Comparison of ENCODE assay signal across 7 cellular contexts in genomic region chr14:24399981-24400718, GRCh38. TPM values are rescaled to one million over a fixed set of nuclear protein-coding genes. Genes with fewer than 3 reads are reported as not detected.
DNase-seq lines count a peak whose midpoint lies in the region; ATAC-seq, FAIRE-seq and TF ChIP-seq lines count a peak whose summit lies in the region.
"Had no signal": no experiment of that assay in that cellular context is flagged by ENCODE, and none has a peak within 500 bp of the region (broad histone marks: within the 10 kb centered on the region; RNA-seq: fewer than 3 reads in every experiment).

No MANE protein-coding gene starts in this region.

- TF ChIP-seq CTCF in keratinocyte (optimal IDR thresholded peaks at IDR 0.05 in 1 of 3, IDR thresholded peaks at IDR 0.05 in 1 of 3, conservative IDR thresholded peaks at IDR 0.05 in 1 of 3; ENCODE audit: extremely low read depth in 1 of 3, insufficient read depth in 2 of 3, low read length in 3 of 3) (no peak), upper lobe of left lung (IDR thresholded peaks at IDR 0.05) (no peak)

- no peaks in the 10 kb centered on the region for H3K79me2 ChIP-seq in keratinocyte (ENCODE audit: control insufficient read depth, insufficient read depth, low read length)

- H2AFZ ChIP-seq in keratinocyte (ENCODE audit: control insufficient read depth, low read length): no peak overlapping the region

- WGBS in upper lobe of left lung, 2 donors: 48 to 69% methylated on average over 4 of the region's 4 CpGs

- H3K4me3 ChIP-seq in keratinocyte (ENCODE audit: control insufficient read depth in 2 of 3, extremely low read depth in 1 of 3, insufficient read depth in 2 of 3, low read depth in 1 of 3, low read length in 3 of 3) (no peak overlapping the region), upper lobe of left lung (peak overlapping the region in 3 of 4 donors; percentile 60 to 80 (median 69))

- H3K27ac ChIP-seq in keratinocyte (ENCODE audit: control insufficient read depth, insufficient read depth, low read length): no peak overlapping the region
- peak overlapping the region in 3 of 4 donors; percentile 85 to 88 (median 85) for H3K27ac ChIP-seq in upper lobe of left lung

- TF ChIP-seq EP300 in upper lobe of left lung (IDR thresholded peaks at IDR 0.05): no peak

- peak overlapping the region; percentile 21 for H3K4me3 Mint-ChIP-seq in activated naive CD8-positive, alpha-beta T cell treated with anti-CD3 and anti-CD28 coated beads, Interleukin-2, amount 10 ng/mL, durations not matched to agents 7 days and 5 days
- no peak overlapping the region for H3K4me3 Mint-ChIP-seq in activated naive CD8-positive, alpha-beta T cell treated with anti-CD3 and anti-CD28 coated beads for 36 hours
- H3K4me3 Mint-ChIP-seq in activated CD8-positive, alpha-beta T cell treated with anti-CD3 and anti-CD28 coated beads, Interleukin-2, amount 10 ng/mL, durations not matched to agents 7 days and 5 days: no peak overlapping the region

- no peaks in the 10 kb centered on the region for H4K20me1 ChIP-seq in keratinocyte (ENCODE audit: control insufficient read depth, extremely low read depth, insufficient read depth, low read length)

- dilution Hi-C loops in keratinocyte (cut with MboI; ENCODE audit: extremely low pct_ligation_motif_present, low sequenced_read_pairs): no loop called here

- no peaks in the 10 kb centered on the region for H3K9me1 ChIP-seq in keratinocyte (ENCODE audit: control insufficient read depth, extremely low read depth, insufficient read depth, low read length)

- FAIRE-seq in keratinocyte (lab: Jason Lieb, UNC): no peak

- no peak overlapping the region for H3K27ac Mint-ChIP-seq in activated naive CD8-positive, alpha-beta T cell treated with anti-CD3 and anti-CD28 coated beads, Interleukin-2, amount 10 ng/mL, durations not matched to agents 7 days and 5 days
- no peak overlapping the region for H3K27ac Mint-ChIP-seq in activated naive CD8-positive, alpha-beta T cell treated with anti-CD3 and anti-CD28 coated beads for 36 hours
- no peak overlapping the region for H3K27ac Mint-ChIP-seq in activated CD8-positive, alpha-beta T cell treated with anti-CD3 and anti-CD28 coated beads, Interleukin-2, amount 10 ng/mL, durations not matched to agents 7 days and 5 days

- no peaks in the 10 kb centered on the region for H3K9me3 ChIP-seq in keratinocyte (ENCODE audit: control insufficient read depth, low read depth, low read length)
- no peaks in the 10 kb centered on the region for H3K9me3 ChIP-seq in upper lobe of left lung

- no peaks in the 10 kb centered on the region for H3K27me3 ChIP-seq in keratinocyte (ENCODE audit: control insufficient read depth, extremely low read depth, insufficient read depth, low read length)
- H3K27me3 ChIP-seq in upper lobe of left lung: no peaks in the 10 kb centered on the region

- peaks cover 53% of the 10 kb centered on the region for H3K27me3 Mint-ChIP-seq in activated naive CD8-positive, alpha-beta T cell treated with anti-CD3 and anti-CD28 coated beads, Interleukin-2, amount 10 ng/mL, durations not matched to agents 7 days and 5 days
- H3K27me3 Mint-ChIP-seq in activated naive CD8-positive, alpha-beta T cell treated with anti-CD3 and anti-CD28 coated beads for 36 hours: peaks cover 14% of the 10 kb centered on the region
- peaks cover 57% of the 10 kb centered on the region for H3K27me3 Mint-ChIP-seq in activated CD8-positive, alpha-beta T cell treated with anti-CD3 and anti-CD28 coated beads, Interleukin-2, amount 10 ng/mL, durations not matched to agents 7 days and 5 days (ENCODE audit: low read depth)

- peak overlapping the region; percentile 67 for H3K4me2 ChIP-seq in keratinocyte (ENCODE audit: control insufficient read depth, extremely low read depth, insufficient read depth, low read depth, low read length)

- no peak for TF ChIP-seq POLR2A in upper lobe of left lung (IDR thresholded peaks at IDR 0.05)

- H3K4me1 ChIP-seq in keratinocyte (ENCODE audit: control insufficient read depth, extremely low read depth, insufficient read depth, low read length) (peaks cover 41% of the 10 kb centered on the region), upper lobe of left lung (peaks cover 33 to 59% (median 44%) of the 10 kb centered on the region in 4 donors)

- CTCF ChIA-PET in activated CD8-positive, alpha-beta T cell treated with anti-CD3 and anti-CD28 coated beads, Interleukin-2, amount 10 ng/mL, durations not matched to agents 7 days and 5 days (lab: Charles Lee): no interaction called here

- no peaks in the 10 kb centered on the region for H3K36me3 ChIP-seq in keratinocyte (ENCODE audit: control insufficient read depth in 2 of 2, extremely low read depth in 1 of 2, insufficient read depth in 2 of 2, low read length in 2 of 2)
- H3K36me3 ChIP-seq in upper lobe of left lung: no peaks in the 10 kb centered on the region

- no peaks in the 10 kb centered on the region for H3K36me3 Mint-ChIP-seq in activated naive CD8-positive, alpha-beta T cell treated with anti-CD3 and anti-CD28 coated beads, Interleukin-2, amount 10 ng/mL, durations not matched to agents 7 days and 5 days
- no peaks in the 10 kb centered on the region for H3K36me3 Mint-ChIP-seq in activated naive CD8-positive, alpha-beta T cell treated with anti-CD3 and anti-CD28 coated beads for 36 hours
- no peaks in the 10 kb centered on the region for H3K36me3 Mint-ChIP-seq in activated CD8-positive, alpha-beta T cell treated with anti-CD3 and anti-CD28 coated beads, Interleukin-2, amount 10 ng/mL, durations not matched to agents 7 days and 5 days (ENCODE audit: low read depth)

- DNase-seq in activated naive CD8-positive, alpha-beta T cell treated with anti-CD3 and anti-CD28 coated beads, Interleukin-2, amount 10 ng/mL, durations not matched to agents 7 days and 5 days: no peak
- no peak for DNase-seq in activated naive CD8-positive, alpha-beta T cell treated with anti-CD3 and anti-CD28 coated beads for 36 hours
- no peak for DNase-seq in keratinocyte (ENCODE audit: low read depth, low spot score)
- DNase-seq in upper lobe of left lung: peak in 1 of 2 donors; percentile 10
- no peak for DNase-seq in dermis blood vessel endothelial cell
- no peak for DNase-seq in activated CD8-positive, alpha-beta T cell treated with anti-CD3 and anti-CD28 coated beads, Interleukin-2, amount 10 ng/mL, durations not matched to agents 7 days and 5 days
- DNase-seq: AML-193 had no signal

- no peak for ATAC-seq in activated naive CD8-positive, alpha-beta T cell treated with anti-CD3 and anti-CD28 coated beads, Interleukin-2, amount 10 ng/mL, durations not matched to agents 7 days and 5 days (ENCODE audit: low read depth)
- no peak for ATAC-seq in upper lobe of left lung (ENCODE audit: low FRiP score in 2 of 2)
- no peak for ATAC-seq in activated CD8-positive, alpha-beta T cell treated with anti-CD3 and anti-CD28 coated beads, Interleukin-2, amount 10 ng/mL, durations not matched to agents 7 days and 5 days

- POLR2A ChIA-PET in activated naive CD8-positive, alpha-beta T cell treated with anti-CD3 and anti-CD28 coated beads, Interleukin-2, amount 10 ng/mL, durations not matched to agents 7 days and 5 days (lab: Charles Lee): no interaction called here
- POLR2A ChIA-PET in activated CD8-positive, alpha-beta T cell treated with anti-CD3 and anti-CD28 coated beads, Interleukin-2, amount 10 ng/mL, durations not matched to agents 7 days and 5 days (lab: Charles Lee): interaction anchor here (0.8 kb wide), 1 partner anchor 60 kb away, joined by 4 read pairs; the partner anchor contains the start of gene RIPK3

- no peaks in the 10 kb centered on the region for H3K9me3 Mint-ChIP-seq in activated naive CD8-positive, alpha-beta T cell treated with anti-CD3 and anti-CD28 coated beads, Interleukin-2, amount 10 ng/mL, durations not matched to agents 7 days and 5 days
- H3K9me3 Mint-ChIP-seq in activated naive CD8-positive, alpha-beta T cell treated with anti-CD3 and anti-CD28 coated beads for 36 hours: no peaks in the 10 kb centered on the region
- H3K9me3 Mint-ChIP-seq in activated CD8-positive, alpha-beta T cell treated with anti-CD3 and anti-CD28 coated beads, Interleukin-2, amount 10 ng/mL, durations not matched to agents 7 days and 5 days (ENCODE audit: insufficient read depth): no peaks in the 10 kb centered on the region

- peaks cover 9% of the 10 kb centered on the region for H3K4me1 Mint-ChIP-seq in activated naive CD8-positive, alpha-beta T cell treated with anti-CD3 and anti-CD28 coated beads, Interleukin-2, amount 10 ng/mL, durations not matched to agents 7 days and 5 days
- H3K4me1 Mint-ChIP-seq in activated naive CD8-positive, alpha-beta T cell treated with anti-CD3 and anti-CD28 coated beads for 36 hours: peaks cover 4% of the 10 kb centered on the region
- peaks cover 11% of the 10 kb centered on the region for H3K4me1 Mint-ChIP-seq in activated CD8-positive, alpha-beta T cell treated with anti-CD3 and anti-CD28 coated beads, Interleukin-2, amount 10 ng/mL, durations not matched to agents 7 days and 5 days (ENCODE audit: low read depth)

- no peak overlapping the region for H3K9ac ChIP-seq in keratinocyte (ENCODE audit: control insufficient read depth, extremely low read depth, insufficient read depth, low read length)

RNA-seq across cellular contexts. Expression of gene NYNRIN, which starts 1.3 kb away (rescaled TPM):
- under 1 TPM; 0.34 to 0.42 TPM for total RNA-seq in activated naive CD8-positive, alpha-beta T cell treated with anti-CD3 and anti-CD28 coated beads, Interleukin-2, amount 10 ng/mL, durations not matched to agents 7 days and 5 days
- total RNA-seq in activated naive CD8-positive, alpha-beta T cell treated with anti-CD3 and anti-CD28 coated beads for 36 hours: under 1 TPM; 0.08 to 0.10 TPM
- 4.9 to 9.0 TPM (median 6.5 TPM) in 3 replicates for polyA plus RNA-seq in keratinocyte
- polyA plus RNA-seq in keratinocyte (2011; ENCODE audit: low read depth): 1.2 TPM
- 3.4 and 4.3 TPM in 2 replicates for polyA plus RNA-seq in keratinocyte (2011; cell fraction: cytosol; rRNA removed)
- polyA plus RNA-seq in keratinocyte (2011; cell fraction: nucleus; rRNA removed): 22.8 and 30.1 TPM in 2 replicates
- 4.4 and 6.6 TPM in 2 replicates for polyA plus RNA-seq in keratinocyte (2012; ENCODE audit: low replicate concordance)
- 10.8 to 22.1 TPM (median 18.5 TPM) in 3 replicates for polyA minus RNA-seq in keratinocyte
- 10.9 TPM for polyA minus RNA-seq in keratinocyte (2011; cell fraction: cytosol; rRNA and poly(A)+ RNA removed)
- 25.7 and 35.4 TPM in 2 replicates for polyA minus RNA-seq in keratinocyte (2011; cell fraction: nucleus; rRNA and poly(A)+ RNA removed)
- total RNA-seq in upper lobe of left lung (10 to 100 TPM in 5 of 6 donors, 1 to 10 TPM in 1; 5.5 to 18.7 (median 14.4) TPM), dermis blood vessel endothelial cell (12.6 and 17.0 TPM in 2 replicates)
- total RNA-seq in activated CD8-positive, alpha-beta T cell treated with anti-CD3 and anti-CD28 coated beads, Interleukin-2, amount 10 ng/mL, durations not matched to agents 7 days and 5 days: under 1 TPM; 0.21 to 0.52 TPM

RNA-seq across cellular contexts. Expression of gene CBLN3, which starts 29.3 kb away (rescaled TPM):
- 1 to 10 TPM; 3.2 to 3.8 TPM for total RNA-seq in activated naive CD8-positive, alpha-beta T cell treated with anti-CD3 and anti-CD28 coated beads, Interleukin-2, amount 10 ng/mL, durations not matched to agents 7 days and 5 days
- total RNA-seq in activated naive CD8-positive, alpha-beta T cell treated with anti-CD3 and anti-CD28 coated beads for 36 hours: 1 to 10 TPM; 5.5 to 6.4 TPM
- polyA plus RNA-seq in keratinocyte: 1.1 to 1.8 TPM (median 1.6 TPM) in 3 replicates
- 0.26 TPM for polyA plus RNA-seq in keratinocyte (2011; ENCODE audit: low read depth)
- polyA plus RNA-seq in keratinocyte (2011; cell fraction: cytosol; rRNA removed): 0.83 and 1.0 TPM in 2 replicates
- 7.6 and 8.3 TPM in 2 replicates for polyA plus RNA-seq in keratinocyte (2011; cell fraction: nucleus; rRNA removed)
- 0.65 and 1.2 TPM in 2 replicates for polyA plus RNA-seq in keratinocyte (2012; ENCODE audit: low replicate concordance)
- polyA minus RNA-seq in keratinocyte: 0.26 to 1.6 TPM (median 0.59 TPM) in 3 replicates
- not detected for polyA minus RNA-seq in keratinocyte (2011; cell fraction: cytosol; rRNA and poly(A)+ RNA removed)
- 0.32 and 1.1 TPM in 2 replicates for polyA minus RNA-seq in keratinocyte (2011; cell fraction: nucleus; rRNA and poly(A)+ RNA removed)
- total RNA-seq in upper lobe of left lung (1 to 10 TPM; 1.1 to 4.2 (median 3.1) TPM), dermis blood vessel endothelial cell (0.84 and 1.0 TPM in 2 replicates)
- 1 to 10 TPM; 1.1 to 1.3 TPM for total RNA-seq in activated CD8-positive, alpha-beta T cell treated with anti-CD3 and anti-CD28 coated beads, Interleukin-2, amount 10 ng/mL, durations not matched to agents 7 days and 5 days

RNA-seq across cellular contexts. Expression of gene KHNYN, which starts 29.6 kb away (rescaled TPM):
- 100 to 1,000 TPM; 104 to 105 TPM for total RNA-seq in activated naive CD8-positive, alpha-beta T cell treated with anti-CD3 and anti-CD28 coated beads, Interleukin-2, amount 10 ng/mL, durations not matched to agents 7 days and 5 days
- total RNA-seq in activated naive CD8-positive, alpha-beta T cell treated with anti-CD3 and anti-CD28 coated beads for 36 hours: 10 to 100 TPM; 47.3 to 48.7 TPM
- polyA plus RNA-seq in keratinocyte: 20.4 to 26.0 TPM (median 25.6 TPM) in 3 replicates
- polyA plus RNA-seq in keratinocyte (2011; ENCODE audit: low read depth): 11.0 TPM
- polyA plus RNA-seq in keratinocyte (2011; cell fraction: cytosol; rRNA removed): 19.1 and 19.4 TPM in 2 replicates
- polyA plus RNA-seq in keratinocyte (2011; cell fraction: nucleus; rRNA removed): 59.1 and 62.5 TPM in 2 replicates
- polyA plus RNA-seq in keratinocyte (2012; ENCODE audit: low replicate concordance): 29.5 and 38.1 TPM in 2 replicates
- 30.4 to 55.1 TPM (median 36.3 TPM) in 3 replicates for polyA minus RNA-seq in keratinocyte
- polyA minus RNA-seq in keratinocyte (2011; cell fraction: cytosol; rRNA and poly(A)+ RNA removed): 18.2 TPM
- 30.8 and 40.9 TPM in 2 replicates for polyA minus RNA-seq in keratinocyte (2011; cell fraction: nucleus; rRNA and poly(A)+ RNA removed)
- total RNA-seq in upper lobe of left lung: 100 to 1,000 TPM in 1 of 6 donors, 10 to 100 TPM in 5; 43.9 to 136 (median 66.4) TPM
- 55.5 and 67.0 TPM in 2 replicates for total RNA-seq in dermis blood vessel endothelial cell
- total RNA-seq in activated CD8-positive, alpha-beta T cell treated with anti-CD3 and anti-CD28 coated beads, Interleukin-2, amount 10 ng/mL, durations not matched to agents 7 days and 5 days: 10 to 100 TPM; 55.4 to 58.9 TPM

RNA-seq across cellular contexts. Expression of gene NFATC4, which starts 32.2 kb away (rescaled TPM):
- not detected for total RNA-seq in activated naive CD8-positive, alpha-beta T cell treated with anti-CD3 and anti-CD28 coated beads, Interleukin-2, amount 10 ng/mL, durations not matched to agents 7 days and 5 days
- 1 to 10 TPM in 1 of 2 experiments, under 1 TPM in 1; 0.54 to 1.1 TPM for total RNA-seq in activated naive CD8-positive, alpha-beta T cell treated with anti-CD3 and anti-CD28 coated beads for 36 hours
- polyA plus RNA-seq in keratinocyte: 0.69 to 2.2 TPM (median 0.92 TPM) in 3 replicates
- polyA plus RNA-seq in keratinocyte (2011; ENCODE audit: low read depth): 0.96 TPM
- polyA plus RNA-seq in keratinocyte (2011; cell fraction: cytosol; rRNA removed): 0.48 and 0.50 TPM in 2 replicates
- 3.6 and 5.0 TPM in 2 replicates for polyA plus RNA-seq in keratinocyte (2011; cell fraction: nucleus; rRNA removed)
- polyA plus RNA-seq in keratinocyte (2012; ENCODE audit: low replicate concordance): 1.2 and 1.8 TPM in 2 replicates
- polyA minus RNA-seq in keratinocyte: 0.64 to 2.6 TPM (median 2.0 TPM) in 3 replicates
- polyA minus RNA-seq in keratinocyte (2011; cell fraction: cytosol; rRNA and poly(A)+ RNA removed): 2.7 TPM
- 1.2 and 1.8 TPM in 2 replicates for polyA minus RNA-seq in keratinocyte (2011; cell fraction: nucleus; rRNA and poly(A)+ RNA removed)
- total RNA-seq in upper lobe of left lung: 10 to 100 TPM in 5 of 6 donors, 1 to 10 TPM in 1; 8.5 to 98.5 (median 42.1) TPM
- total RNA-seq in dermis blood vessel endothelial cell: 8.8 and 11.1 TPM in 2 replicates
- total RNA-seq in activated CD8-positive, alpha-beta T cell treated with anti-CD3 and anti-CD28 coated beads, Interleukin-2, amount 10 ng/mL, durations not matched to agents 7 days and 5 days: not detected

RNA-seq across cellular contexts. Expression of gene SDR39U1, which starts 42.4 kb away (rescaled TPM):
- total RNA-seq in activated naive CD8-positive, alpha-beta T cell treated with anti-CD3 and anti-CD28 coated beads, Interleukin-2, amount 10 ng/mL, durations not matched to agents 7 days and 5 days: 10 to 100 TPM; 75.7 to 79.5 TPM
- 10 to 100 TPM; 57.8 to 59.0 TPM for total RNA-seq in activated naive CD8-positive, alpha-beta T cell treated with anti-CD3 and anti-CD28 coated beads for 36 hours
- 25.3 to 31.1 TPM (median 27.4 TPM) in 3 replicates for polyA plus RNA-seq in keratinocyte
- polyA plus RNA-seq in keratinocyte (2011; ENCODE audit: low read depth): 1.6 TPM
- polyA plus RNA-seq in keratinocyte (2011; cell fraction: cytosol; rRNA removed): 12.9 and 25.7 TPM in 2 replicates
- 82.1 and 87.4 TPM in 2 replicates for polyA plus RNA-seq in keratinocyte (2011; cell fraction: nucleus; rRNA removed)
- 23.7 and 29.3 TPM in 2 replicates for polyA plus RNA-seq in keratinocyte (2012; ENCODE audit: low replicate concordance)
- polyA minus RNA-seq in keratinocyte: 7.9 to 14.1 TPM (median 8.1 TPM) in 3 replicates
- 14.2 TPM for polyA minus RNA-seq in keratinocyte (2011; cell fraction: cytosol; rRNA and poly(A)+ RNA removed)
- polyA minus RNA-seq in keratinocyte (2011; cell fraction: nucleus; rRNA and poly(A)+ RNA removed): 7.8 and 9.8 TPM in 2 replicates
- 10 to 100 TPM; 34.9 to 88.0 (median 52.6) TPM for total RNA-seq in upper lobe of left lung
- 9.3 and 79.1 TPM in 2 replicates for total RNA-seq in dermis blood vessel endothelial cell
- 10 to 100 TPM; 47.6 to 58.6 TPM for total RNA-seq in activated CD8-positive, alpha-beta T cell treated with anti-CD3 and anti-CD28 coated beads, Interleukin-2, amount 10 ng/mL, durations not matched to agents 7 days and 5 days

Comparison
In these comparisons a context has a peak if more than half of its experiments do, and no peak if none do; other contexts are left out.
1. H3K4me3 ChIP-seq: peak in upper lobe of left lung (3 of 4); none in keratinocyte (0 of 3).